ENCODE assay signal across 20 cellular contexts in genomic region chr1:17213433-17214148, GRCh38. TPM values are rescaled to one million over a fixed set of nuclear protein-coding genes. Genes with fewer than 3 reads are reported as not detected.
DNase-seq lines count a peak whose midpoint lies in the region; ATAC-seq and TF ChIP-seq lines count a peak whose summit lies in the region.
"Had no signal": no experiment of that assay in that cellular context is flagged by ENCODE, and none has a peak within 500 bp of the region (broad histone marks: within the 10 kb centered on the region; RNA-seq: fewer than 3 reads in every experiment).

No MANE protein-coding gene starts in this region.

- H3K27me3 Mint-ChIP-seq in CD4-positive, alpha-beta memory T cell = peaks cover 20 to 33% of the 10 kb centered on the region in 2 donors
- peaks cover 45 to 69% of the 10 kb centered on the region in 2 donors for H3K27me3 Mint-ChIP-seq in effector memory CD8-positive, alpha-beta T cell
- H3K27me3 Mint-ChIP-seq in natural killer cell treated with Interleukin-12 subunit alpha and Interleukin-12 subunit beta and Interleukin-15 and Interleukin-18, amount 100 ng/mL, for 72 hours = peaks cover 21 to 28% of the 10 kb centered on the region in 2 donors

- H3K4me1 ChIP-seq in CD4-positive, alpha-beta memory T cell (ENCODE audit: insufficient read depth, low read length) = peaks cover 29% of the 10 kb centered on the region
- peaks cover 12% of the 10 kb centered on the region for H3K4me1 ChIP-seq in body of pancreas
- H3K4me1 ChIP-seq: Caco-2, gastroesophageal sphincter had no signal

- peaks cover 9% of the 10 kb centered on the region for H3K27me3 ChIP-seq in CD4-positive, alpha-beta memory T cell (ENCODE audit: insufficient read depth, low read length)
- no peaks in the 10 kb centered on the region for H3K27me3 ChIP-seq in body of pancreas
- H3K27me3 ChIP-seq: breast epithelium, SJCRH30 had no signal

- no peak overlapping the region for H3K27ac ChIP-seq in CD4-positive, alpha-beta memory T cell (ENCODE audit: low read depth, low read length)
- H3K27ac ChIP-seq in body of pancreas = no peak overlapping the region
- H3K27ac ChIP-seq: breast epithelium, gastroesophageal sphincter, SJCRH30, thoracic aorta had no signal

- peaks cover 14 to 46% (median 29%) of the 10 kb centered on the region in 4 donors for H3K4me1 Mint-ChIP-seq in CD4-positive, alpha-beta memory T cell
- peaks cover 14 to 30% of the 10 kb centered on the region in 2 donors for H3K4me1 Mint-ChIP-seq in effector memory CD8-positive, alpha-beta T cell (ENCODE audit: low read depth in 2 of 2)
- peaks cover 14 to 23% of the 10 kb centered on the region in 2 donors for H3K4me1 Mint-ChIP-seq in natural killer cell treated with Interleukin-12 subunit alpha and Interleukin-12 subunit beta and Interleukin-15 and Interleukin-18, amount 100 ng/mL, for 72 hours (ENCODE audit: low read depth in 2 of 2)

- no peak overlapping the region for H3K4me3 ChIP-seq in CD4-positive, alpha-beta memory T cell (ENCODE audit: low read length in 2 of 2)
- H3K4me3 ChIP-seq in body of pancreas = no peak overlapping the region
- H3K4me3 ChIP-seq: breast epithelium, gastroesophageal sphincter, thoracic aorta had no signal

- H3K9me3 ChIP-seq in CD4-positive, alpha-beta memory T cell (ENCODE audit: control insufficient read depth in 1 of 2, low read length in 2 of 2) = no peaks in the 10 kb centered on the region
- H3K9me3 ChIP-seq in body of pancreas = no peaks in the 10 kb centered on the region
- H3K9me3 ChIP-seq: breast epithelium, Caco-2, gastroesophageal sphincter, thoracic aorta had no signal

- H3K36me3 ChIP-seq in CD4-positive, alpha-beta memory T cell (ENCODE audit: insufficient read depth, low read length) = no peaks in the 10 kb centered on the region
- H3K36me3 ChIP-seq in body of pancreas (replicated peaks in 1 of 2; ENCODE audit: insufficient read depth in 1 of 2, low read depth in 2 of 2) = no peaks in the 10 kb centered on the region
- H3K36me3 ChIP-seq: breast epithelium, gastroesophageal sphincter, SJCRH30, thoracic aorta had no signal

- peak overlapping the region in 7 of 8 donors; percentile 22 to 89 (median 61) for H3K4me3 Mint-ChIP-seq in CD4-positive, alpha-beta memory T cell
- peak overlapping the region; percentile 50 to 59 for H3K4me3 Mint-ChIP-seq in effector memory CD8-positive, alpha-beta T cell
- H3K4me3 Mint-ChIP-seq in natural killer cell treated with Interleukin-12 subunit alpha and Interleukin-12 subunit beta and Interleukin-15 and Interleukin-18, amount 100 ng/mL, for 72 hours = peak overlapping the region; percentile 62
- H3K4me3 Mint-ChIP-seq: activated B cell treated with CpG ODN at 0.5 μM for 24 hours had no signal

- no peaks in the 10 kb centered on the region for H3K9me3 Mint-ChIP-seq in CD4-positive, alpha-beta memory T cell
- H3K9me3 Mint-ChIP-seq in effector memory CD8-positive, alpha-beta T cell = no peaks in the 10 kb centered on the region
- H3K9me3 Mint-ChIP-seq in natural killer cell treated with Interleukin-12 subunit alpha and Interleukin-12 subunit beta and Interleukin-15 and Interleukin-18, amount 100 ng/mL, for 72 hours = no peaks in the 10 kb centered on the region
- H3K9me3 Mint-ChIP-seq: activated B cell treated with CpG ODN at 0.5 μM for 24 hours; activated CD8-positive, alpha-beta T cell treated with anti-CD3 and anti-CD28 coated beads for 36 hours; activated naive CD8-positive, alpha-beta T cell treated with anti-CD3 and anti-CD28 coated beads, Interleukin-2, amount 10 ng/mL, durations not matched to agents 7 days and 5 days; activated T-cell treated with anti-CD3 and anti-CD28 coated beads, Interleukin-2, amount 50 U/mL, for 4 hours; T-helper 2 cell treated with Interferon-gamma antibody and Interleukin-4, amounts not matched to agents 5 μg/mL and 100 μg/mL, for 36 hours had no signal

- DNase-seq in CD4-positive, alpha-beta memory T cell = no peak
- no peak for DNase-seq in HEK293T (ENCODE audit: extremely low spot score)
- no peak for DNase-seq in effector memory CD8-positive, alpha-beta T cell
- no peak for DNase-seq in natural killer cell treated with Interleukin-12 subunit alpha and Interleukin-12 subunit beta and Interleukin-15 and Interleukin-18, amount 100 ng/mL, for 72 hours (ENCODE audit: low spot score)
- no peak for DNase-seq in CD1c-positive myeloid dendritic cell (ENCODE audit: extremely low spot score)
- no peak for DNase-seq in body of pancreas
- no peak for DNase-seq in GDM1 (lab: John Stamatoyannopoulos, UW)
- DNase-seq: activated B cell treated with CpG ODN at 0.5 μM for 24 hours, Caco-2, NCI-H1417 treated with DMSO at 0.1 percent for 48 hours, occipital lobe had no signal

- no peaks in the 10 kb centered on the region for H3K36me3 Mint-ChIP-seq in CD4-positive, alpha-beta memory T cell
- H3K36me3 Mint-ChIP-seq in effector memory CD8-positive, alpha-beta T cell (ENCODE audit: insufficient read depth) = peaks cover 8% of the 10 kb centered on the region
- no peaks in the 10 kb centered on the region for H3K36me3 Mint-ChIP-seq in natural killer cell treated with Interleukin-12 subunit alpha and Interleukin-12 subunit beta and Interleukin-15 and Interleukin-18, amount 100 ng/mL, for 72 hours
- H3K36me3 Mint-ChIP-seq: activated naive CD8-positive, alpha-beta T cell treated with anti-CD3 and anti-CD28 coated beads, Interleukin-2, amount 10 ng/mL, durations not matched to agents 7 days and 5 days had no signal

- no peak overlapping the region for H3K27ac Mint-ChIP-seq in CD4-positive, alpha-beta memory T cell
- no peak overlapping the region for H3K27ac Mint-ChIP-seq in effector memory CD8-positive, alpha-beta T cell
- no peak overlapping the region for H3K27ac Mint-ChIP-seq in natural killer cell treated with Interleukin-12 subunit alpha and Interleukin-12 subunit beta and Interleukin-15 and Interleukin-18, amount 100 ng/mL, for 72 hours
- H3K27ac Mint-ChIP-seq: activated B cell treated with CpG ODN at 0.5 μM for 24 hours; activated CD8-positive, alpha-beta T cell treated with anti-CD3 and anti-CD28 coated beads for 36 hours; T-helper 2 cell treated with Interferon-gamma antibody and Interleukin-4, amounts not matched to agents 5 μg/mL and 100 μg/mL, for 36 hours had no signal

- no peak for TF ChIP-seq CTCF in body of pancreas (IDR thresholded peaks at IDR 0.05)

- TF ChIP-seq POLR2A in body of pancreas (IDR thresholded peaks at IDR 0.05) = no peak

- POLR2A ChIA-PET in CD4-positive, alpha-beta memory T cell (lab: Charles Lee; ENCODE audit: partially characterized antibody) = no interaction called here
- POLR2A ChIA-PET in HEK293T (lab: Yijun Ruan, JAX) = interaction anchor here (1.0 kb wide), 2 partner anchors 14 to 19 kb away, joined by 3 to 4 read pairs; no protein-coding TSS in a partner anchor

- WGBS in body of pancreas, 2 donors = 72 to 73% methylated on average over 16 of the region's 16 CpGs

- intact Hi-C loops in CD4-positive, alpha-beta memory T cell (cut with micrococcal nuclease) = no loop called here
- intact Hi-C loops in body of pancreas (cut with DNase I) = no loop called here

- no peak for ATAC-seq in effector memory CD8-positive, alpha-beta T cell (replicated peaks)
- no peak for ATAC-seq in natural killer cell treated with Interleukin-12 subunit alpha and Interleukin-12 subunit beta and Interleukin-15 and Interleukin-18, amount 100 ng/mL, for 72 hours
- ATAC-seq in body of pancreas = no peak
- ATAC-seq: gastroesophageal sphincter had no signal

- CTCF ChIA-PET in CD4-positive, alpha-beta memory T cell (lab: Charles Lee; ENCODE audit: partially characterized antibody) = no interaction called here
- CTCF ChIA-PET in HEK293T (lab: Yijun Ruan, JAX) = interaction anchor here (0.5 kb wide), 1 partner anchor 15 kb away, joined by 3 read pairs; no protein-coding TSS in a partner anchor

TF ChIP-seq in HEK293T, 16 proteins besides CTCF, POLR2A, EP300 and RAD21:
- TF ChIP-seq ELF4 (IDR thresholded peaks at IDR 0.05) = no peak
- TF ChIP-seq L3MBTL2 (conservative IDR thresholded peaks at IDR 0.05) = peak; percentile 65; the same call in 1 of the 2 replicates

RNA-seq across cellular contexts. Expression of gene PADI1, which starts 8.7 kb away (rescaled TPM):
- total RNA-seq in CD4-positive, alpha-beta memory T cell = not detected
- polyA plus RNA-seq in CD4-positive, alpha-beta memory T cell = not detected
- total RNA-seq in natural killer cell treated with Interleukin-12 subunit alpha and Interleukin-12 subunit beta and Interleukin-15 and Interleukin-18, amount 100 ng/mL, for 72 hours = not detected
- not detected for total RNA-seq in body of pancreas
- total RNA-seq: activated B cell treated with CpG ODN at 0.5 μM for 24 hours; activated CD8-positive, alpha-beta T cell treated with anti-CD3 and anti-CD28 coated beads for 36 hours; activated naive CD8-positive, alpha-beta T cell treated with anti-CD3 and anti-CD28 coated beads, Interleukin-2, amount 10 ng/mL, durations not matched to agents 7 days and 5 days; activated T-cell treated with anti-CD3 and anti-CD28 coated beads, Interleukin-2, amount 50 U/mL, for 4 hours; Caco-2; occipital lobe had no signal

RNA-seq across cellular contexts. Expression of gene PADI3, which starts 35.3 kb away (rescaled TPM):
- total RNA-seq in CD4-positive, alpha-beta memory T cell = not detected
- polyA plus RNA-seq in CD4-positive, alpha-beta memory T cell = not detected
- total RNA-seq in natural killer cell treated with Interleukin-12 subunit alpha and Interleukin-12 subunit beta and Interleukin-15 and Interleukin-18, amount 100 ng/mL, for 72 hours = not detected
- not detected for total RNA-seq in body of pancreas
- total RNA-seq: activated B cell treated with CpG ODN at 0.5 μM for 24 hours; activated CD8-positive, alpha-beta T cell treated with anti-CD3 and anti-CD28 coated beads for 36 hours; activated naive CD8-positive, alpha-beta T cell treated with anti-CD3 and anti-CD28 coated beads, Interleukin-2, amount 10 ng/mL, durations not matched to agents 7 days and 5 days; activated T-cell treated with anti-CD3 and anti-CD28 coated beads, Interleukin-2, amount 50 U/mL, for 4 hours; breast epithelium; Caco-2; dermis blood vessel endothelial cell; occipital lobe; thoracic aorta had no signal
